In the genomic region with DNA sequence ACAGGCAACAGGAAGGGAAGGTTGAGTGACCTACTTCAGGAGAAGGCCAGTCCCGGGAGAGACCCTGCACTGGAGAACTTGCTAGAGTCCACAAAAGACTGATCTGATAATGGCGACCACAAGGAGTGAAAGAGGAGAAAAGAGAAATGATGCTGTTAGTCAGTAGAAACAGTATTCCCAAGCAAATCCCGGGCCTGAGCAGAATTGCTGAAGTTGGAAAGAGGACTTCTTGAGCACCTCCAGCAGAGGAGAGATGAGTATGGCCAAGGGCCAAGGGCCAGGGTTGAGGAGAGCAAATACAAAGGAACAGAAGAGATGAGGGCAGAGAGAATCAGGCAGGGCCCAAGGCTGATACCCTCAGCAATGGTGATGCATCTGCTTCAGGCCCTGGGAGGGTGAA, we compare ENCODE assay signal across 31 cellular contexts.
"Had no signal": no experiment of that assay in that cellular context is flagged by ENCODE, and none has a peak within 500 bp of the region (broad histone marks: within the 10 kb centered on the region; RNA-seq: fewer than 3 reads in every experiment).

No MANE protein-coding gene starts in this region.

- H3K27me3 ChIP-seq: brain microvascular endothelial cell, esophagus muscularis mucosa, foreskin keratinocyte, gastrocnemius medialis had no signal

- ATAC-seq: activated CD4-positive, alpha-beta T cell treated with anti-CD3 and anti-CD28 coated beads for 36 hours; activated CD8-positive, alpha-beta memory T cell treated with anti-CD3 and anti-CD28 coated beads, Interleukin-2, amount 10 ng/mL, durations not matched to agents 7 days and 5 days; activated CD8-positive, alpha-beta T cell treated with anti-CD3 and anti-CD28 coated beads, Interleukin-2, amount 10 ng/mL, durations not matched to agents 7 days and 5 days; activated naive CD4-positive, alpha-beta T cell treated with anti-CD3 and anti-CD28 coated beads, Interleukin-2, amount 50 U/mL, for 72 hours; activated T-cell treated with anti-CD3 and anti-CD28 coated beads, Interleukin-2, amount 50 U/mL, for 72 hours; foreskin keratinocyte; gastrocnemius medialis had no signal

- H3K9me3 ChIP-seq: gastrocnemius medialis had no signal

- H3K27ac ChIP-seq: brain microvascular endothelial cell, coronary artery, dorsolateral prefrontal cortex, esophagus muscularis mucosa, foreskin keratinocyte, gastrocnemius medialis had no signal

- H3K27me3 Mint-ChIP-seq: activated CD4-positive, alpha-beta T cell treated with anti-CD3 and anti-CD28 coated beads for 36 hours; activated CD4-positive, alpha-beta T cell treated with anti-CD3 and anti-CD28 coated beads, Interleukin-2, amount 10 ng/mL, durations not matched to agents 24 days and 14 days; activated naive CD4-positive, alpha-beta T cell treated with anti-CD3 and anti-CD28 coated beads, Interleukin-2, amount 10 ng/mL, durations not matched to agents 7 days and 5 days; activated naive CD8-positive, alpha-beta T cell treated with anti-CD3 and anti-CD28 coated beads, Interleukin-2, amount 10 ng/mL, durations not matched to agents 7 days and 5 days; dendritic cell treated with granulocyte-macrophage colony-stimulating factor and Interleukin-4, amounts not matched to agents 40 ng/mL and 50 ng/mL, for 4 days had no signal

- DNase-seq: activated CD4-positive, alpha-beta memory T cell treated with anti-CD3 and anti-CD28 coated beads for 36 hours; activated CD4-positive, alpha-beta T cell treated with anti-CD3 and anti-CD28 coated beads for 36 hours; activated CD4-positive, alpha-beta T cell treated with anti-CD3 and anti-CD28 coated beads, Interleukin-2, amount 10 ng/mL, durations not matched to agents 24 days and 14 days; activated CD4-positive, CD25-positive, alpha-beta regulatory T cell; activated CD4-positive, CD25-positive, alpha-beta regulatory T cell treated with anti-CD3 and anti-CD28 coated beads, Interleukin-2, amount 50 U/mL, for 72 hours; activated CD8-positive, alpha-beta memory T cell treated with anti-CD3 and anti-CD28 coated beads, Interleukin-2, amount 10 ng/mL, durations not matched to agents 7 days and 5 days; activated CD8-positive, alpha-beta memory T cell treated with anti-CD3 and anti-CD28 coated beads, Interleukin-2, amount 50 U/mL, for 48 hours; activated CD8-positive, alpha-beta T cell treated with anti-CD3 and anti-CD28 coated beads, Interleukin-2, amount 10 ng/mL, durations not matched to agents 7 days and 5 days; activated gamma-delta T cell; activated naive CD4-positive, alpha-beta T cell; activated naive CD4-positive, alpha-beta T cell treated with anti-CD3 and anti-CD28 coated beads, Interleukin-2, amount 10 ng/mL, durations not matched to agents 7 days and 5 days; activated naive CD8-positive, alpha-beta T cell treated with anti-CD3 and anti-CD28 coated beads, Interleukin-2, amount 10 ng/mL, durations not matched to agents 7 days and 5 days; activated T-cell treated with anti-CD3 and anti-CD28 coated beads for 4 hours; activated T-cell treated with anti-CD3 and anti-CD28 coated beads, Interleukin-2, amount 50 U/mL, for 24 hours; activated T-cell treated with anti-CD3 and anti-CD28 coated beads, Interleukin-2, amount 50 U/mL, for 72 hours; amniotic stem cell; anterior cingulate cortex; brain microvascular endothelial cell; dorsolateral prefrontal cortex; effector memory CD4-positive, alpha-beta T cell; endodermal cell; erythroblast; foreskin keratinocyte; gastrocnemius medialis; glutamatergic neuron; T-helper 2 cell had no signal

- H3K9me3 Mint-ChIP-seq: activated CD4-positive, alpha-beta T cell treated with anti-CD3 and anti-CD28 coated beads, Interleukin-2, amount 10 ng/mL, durations not matched to agents 24 days and 14 days had no signal

- H3K4me1 ChIP-seq: esophagus muscularis mucosa, foreskin keratinocyte, gastrocnemius medialis had no signal

- H3K4me3 ChIP-seq: coronary artery, dorsolateral prefrontal cortex, esophagus muscularis mucosa, gastrocnemius medialis had no signal

- H3K36me3 Mint-ChIP-seq: activated CD8-positive, alpha-beta memory T cell treated with anti-CD3 and anti-CD28 coated beads, Interleukin-2, amount 10 ng/mL, durations not matched to agents 7 days and 5 days; activated naive CD4-positive, alpha-beta T cell treated with anti-CD3 and anti-CD28 coated beads, Interleukin-2, amount 10 ng/mL, durations not matched to agents 7 days and 5 days; activated naive CD8-positive, alpha-beta T cell treated with anti-CD3 and anti-CD28 coated beads, Interleukin-2, amount 10 ng/mL, durations not matched to agents 7 days and 5 days had no signal

- H3K27ac Mint-ChIP-seq: activated CD4-positive, alpha-beta memory T cell treated with anti-CD3 and anti-CD28 coated beads for 36 hours; activated CD4-positive, alpha-beta T cell treated with anti-CD3 and anti-CD28 coated beads for 36 hours; activated CD4-positive, alpha-beta T cell treated with anti-CD3 and anti-CD28 coated beads, Interleukin-2, amount 10 ng/mL, durations not matched to agents 24 days and 14 days; activated CD8-positive, alpha-beta memory T cell treated with anti-CD3 and anti-CD28 coated beads, Interleukin-2, amount 10 ng/mL, durations not matched to agents 7 days and 5 days; activated CD8-positive, alpha-beta T cell treated with anti-CD3 and anti-CD28 coated beads, Interleukin-2, amount 10 ng/mL, durations not matched to agents 7 days and 5 days; activated naive CD4-positive, alpha-beta T cell treated with anti-CD3 and anti-CD28 coated beads, Interleukin-2, amount 10 ng/mL, durations not matched to agents 7 days and 5 days; activated naive CD4-positive, alpha-beta T cell treated with anti-CD3 and anti-CD28 coated beads, Interleukin-2, amount 50 U/mL, for 72 hours; activated naive CD8-positive, alpha-beta T cell treated with anti-CD3 and anti-CD28 coated beads, Interleukin-2, amount 10 ng/mL, durations not matched to agents 7 days and 5 days; activated T-cell treated with anti-CD3 and anti-CD28 coated beads, Interleukin-2, amount 50 U/mL, for 24 hours; activated T-cell treated with anti-CD3 and anti-CD28 coated beads, Interleukin-2, amount 50 U/mL, for 72 hours; dendritic cell treated with granulocyte-macrophage colony-stimulating factor and Interleukin-4, amounts not matched to agents 40 ng/mL and 50 ng/mL, for 4 days; endodermal cell had no signal

- H3K4me3 Mint-ChIP-seq: activated CD4-positive, alpha-beta memory T cell treated with anti-CD3 and anti-CD28 coated beads for 36 hours; activated CD4-positive, alpha-beta T cell treated with anti-CD3 and anti-CD28 coated beads for 36 hours; activated CD4-positive, alpha-beta T cell treated with anti-CD3 and anti-CD28 coated beads, Interleukin-2, amount 10 ng/mL, durations not matched to agents 24 days and 14 days; activated CD8-positive, alpha-beta memory T cell treated with anti-CD3 and anti-CD28 coated beads, Interleukin-2, amount 10 ng/mL, durations not matched to agents 7 days and 5 days; activated CD8-positive, alpha-beta T cell treated with anti-CD3 and anti-CD28 coated beads, Interleukin-2, amount 10 ng/mL, durations not matched to agents 7 days and 5 days; activated naive CD4-positive, alpha-beta T cell treated with anti-CD3 and anti-CD28 coated beads, Interleukin-2, amount 10 ng/mL, durations not matched to agents 7 days and 5 days; activated naive CD8-positive, alpha-beta T cell treated with anti-CD3 and anti-CD28 coated beads, Interleukin-2, amount 10 ng/mL, durations not matched to agents 7 days and 5 days; activated T-cell treated with anti-CD3 and anti-CD28 coated beads, Interleukin-2, amount 50 U/mL, for 24 hours; activated T-cell treated with anti-CD3 and anti-CD28 coated beads, Interleukin-2, amount 50 U/mL, for 72 hours; central memory CD8-positive, alpha-beta T cell; dendritic cell treated with granulocyte-macrophage colony-stimulating factor and Interleukin-4, amounts not matched to agents 40 ng/mL and 50 ng/mL, for 4 days; endodermal cell had no signal

- H3K4me1 Mint-ChIP-seq: activated CD4-positive, alpha-beta T cell treated with anti-CD3 and anti-CD28 coated beads for 36 hours; activated CD4-positive, alpha-beta T cell treated with anti-CD3 and anti-CD28 coated beads, Interleukin-2, amount 10 ng/mL, durations not matched to agents 24 days and 14 days; activated CD8-positive, alpha-beta memory T cell treated with anti-CD3 and anti-CD28 coated beads, Interleukin-2, amount 10 ng/mL, durations not matched to agents 7 days and 5 days; activated naive CD4-positive, alpha-beta T cell treated with anti-CD3 and anti-CD28 coated beads, Interleukin-2, amount 10 ng/mL, durations not matched to agents 7 days and 5 days; activated naive CD8-positive, alpha-beta T cell treated with anti-CD3 and anti-CD28 coated beads, Interleukin-2, amount 10 ng/mL, durations not matched to agents 7 days and 5 days; central memory CD8-positive, alpha-beta T cell; endodermal cell had no signal
